Comparison of ENCODE assay signal across 8 cellular contexts in the genomic region with DNA sequence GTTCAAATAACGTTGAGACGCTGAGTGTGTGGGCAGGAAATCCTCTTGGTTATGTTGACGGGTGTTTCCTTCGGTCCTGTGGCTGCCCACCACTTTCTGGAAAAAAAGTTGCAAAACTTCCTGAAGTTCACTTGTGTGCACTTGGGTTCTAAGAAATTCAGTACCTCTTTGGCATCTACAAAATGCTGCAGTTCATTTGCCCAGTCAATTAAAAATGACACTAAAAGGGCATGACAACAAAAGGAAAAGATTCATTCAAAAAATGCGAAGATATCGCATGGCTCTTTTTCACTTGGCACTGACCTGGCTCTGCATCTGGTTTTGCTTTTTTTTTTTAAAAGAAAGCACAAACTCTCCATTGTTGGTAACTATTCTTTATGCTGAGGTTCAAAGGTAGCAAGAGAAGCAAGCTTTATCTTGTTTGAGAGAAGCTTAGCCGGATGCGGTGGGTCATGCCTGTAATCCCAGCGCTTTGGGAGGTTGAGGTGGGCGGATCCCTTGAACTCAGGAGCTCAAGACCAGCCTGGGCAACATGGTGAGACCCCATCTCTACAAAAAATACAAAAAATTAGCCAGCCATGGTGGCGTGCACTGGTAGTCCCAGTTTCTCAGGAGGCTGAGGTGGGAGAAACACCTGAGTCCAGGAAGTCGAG. TPM values are rescaled to one million over a fixed set of nuclear protein-coding genes. Genes with fewer than 3 reads are reported as not detected.
DNase-seq lines count a peak whose midpoint lies in the region; ATAC-seq and TF ChIP-seq lines count a peak whose summit lies in the region.

No MANE protein-coding gene starts in this region.

- H3K79me2 ChIP-seq in osteoblast (ENCODE audit: insufficient read depth, low read length): peaks cover 3% of the 10 kb centered on the region

- DNase-seq in Ammon's horn (ENCODE audit: low spot score) (peak; percentile 56), Kasumi-1 (lab: John Stamatoyannopoulos, UW) (peak; percentile 97), lower lobe of right lung (no peak), A172 (ENCODE audit: low spot score) (no peak), cerebellar nuclear complex (lab: John Stamatoyannopoulos, UW) (no peak), osteoblast (ENCODE audit: insufficient read length, low spot score, missing footprints) (no peak), germinal center (ENCODE audit: low spot score) (no peak)
- peak; percentile 33 for DNase-seq in activated effector memory CD4-positive, alpha-beta T cell treated with Interleukin-2 at 50 U/mL for 16 hours

- H4K20me1 ChIP-seq in osteoblast (ENCODE audit: insufficient read depth, low read length): no peaks in the 10 kb centered on the region

- H2AFZ ChIP-seq in osteoblast (ENCODE audit: low read length): no peak overlapping the region

- H3K27me3 ChIP-seq in lower lobe of right lung (ENCODE audit: low read depth) (no peaks in the 10 kb centered on the region), osteoblast (ENCODE audit: insufficient read depth, low read length) (no peaks in the 10 kb centered on the region)

- H3K9me3 ChIP-seq in lower lobe of right lung: no peaks in the 10 kb centered on the region
- H3K9me3 ChIP-seq in osteoblast (ENCODE audit: low read depth, low read length): no peaks in the 10 kb centered on the region

- H3K4me3 ChIP-seq in lower lobe of right lung (peak overlapping the region; percentile 18), osteoblast (ENCODE audit: insufficient read depth, low read length) (no peak overlapping the region)

- TF ChIP-seq CTCF in lower lobe of right lung (IDR thresholded peaks at IDR 0.05): no peak
- no peak for TF ChIP-seq CTCF in osteoblast (IDR thresholded peaks at IDR 0.05; ENCODE audit: extremely low read depth, low read depth, low read length)

- no peak overlapping the region for H3K4me2 ChIP-seq in osteoblast (ENCODE audit: insufficient read depth, low read length)

- H3K4me1 ChIP-seq in lower lobe of right lung (peaks cover 81% of the 10 kb centered on the region), osteoblast (ENCODE audit: insufficient read depth, low read length) (peaks cover 4% of the 10 kb centered on the region)

- H3K36me3 ChIP-seq in lower lobe of right lung: no peaks in the 10 kb centered on the region
- peaks cover 6% of the 10 kb centered on the region for H3K36me3 ChIP-seq in osteoblast (ENCODE audit: insufficient read depth, low read length)

- peak overlapping the region; percentile 74 for H3K27ac ChIP-seq in lower lobe of right lung
- no peak overlapping the region for H3K27ac ChIP-seq in osteoblast (ENCODE audit: low read depth, low read length)

- intact Hi-C loops in lower lobe of right lung (cut with DNase I): no loop called here

- ATAC-seq in lower lobe of right lung: peak in 1 of 2 donors; percentile 45

RNA-seq across cellular contexts. Expression of a gene that starts 10.6 kb away (rescaled TPM):
- total RNA-seq in lower lobe of right lung (216 TPM), osteoblast (199 and 219 TPM in 2 replicates)
- total RNA-seq in A172 (2014; rRNA removed; shearing (Covaris generic)): 47.4 and 52.1 TPM in 2 replicates

RNA-seq across cellular contexts. Expression of a gene that starts 38.5 kb away (rescaled TPM):
- total RNA-seq in lower lobe of right lung (21.4 TPM), osteoblast (25.9 and 28.6 TPM in 2 replicates)
- total RNA-seq in A172 (2014; rRNA removed; shearing (Covaris generic)): 22.3 and 24.3 TPM in 2 replicates

Comparison
In these comparisons a context has a peak if more than half of its experiments do, and no peak if none do; other contexts are left out.
1. DNase-seq: peak in Ammon's horn (single experiment), Kasumi-1 (2 of 2) and activated effector memory CD4-positive, alpha-beta T cell treated with Interleukin-2 at 50 U/mL for 16 hours (single experiment); none in lower lobe of right lung (single experiment), A172 (single experiment), cerebellar nuclear complex (0 of 2), osteoblast (single experiment) and germinal center (single experiment).